ENCODE assay signal across 17 cellular contexts in the genomic region with DNA sequence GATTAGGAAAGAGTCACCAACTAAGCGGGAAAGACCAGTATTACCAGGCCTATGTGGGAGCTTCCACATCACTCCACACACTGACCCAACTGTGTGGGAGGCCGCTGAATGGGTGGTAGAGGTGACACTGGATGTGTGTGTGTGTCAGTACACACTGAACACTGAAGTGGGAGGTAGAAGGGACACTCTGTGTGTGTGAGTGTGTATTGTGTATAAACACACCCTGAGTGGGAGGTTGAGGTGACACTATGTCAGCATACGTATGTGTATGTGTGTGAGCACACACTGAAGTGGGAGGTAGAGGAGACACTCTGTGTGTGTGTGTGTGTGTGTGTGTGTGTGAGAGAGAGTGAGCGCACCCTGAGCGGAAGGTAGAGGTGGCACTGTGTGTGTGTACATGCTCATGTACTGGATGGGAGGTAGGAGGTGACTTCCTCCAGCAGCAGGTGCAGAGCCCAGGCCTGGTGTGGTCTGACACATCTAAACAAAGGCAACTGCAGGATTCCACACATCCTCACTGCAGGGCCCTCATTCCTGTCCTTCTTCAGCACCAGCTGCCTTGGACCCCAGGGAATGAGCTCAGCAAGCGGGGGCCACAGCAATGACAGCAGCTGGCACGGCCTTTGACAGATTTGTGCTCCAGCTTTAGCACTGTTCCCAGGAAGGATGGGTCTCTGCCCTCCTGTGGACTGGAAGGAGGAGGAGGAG. TPM values are rescaled to one million over a fixed set of nuclear protein-coding genes. Genes with fewer than 3 reads are reported as not detected.
DNase-seq lines count a peak whose midpoint lies in the region; ATAC-seq, FAIRE-seq and TF ChIP-seq lines count a peak whose summit lies in the region.
"Had no signal": no experiment of that assay in that cellular context is flagged by ENCODE, and none has a peak within 500 bp of the region (broad histone marks: within the 10 kb centered on the region; RNA-seq: fewer than 3 reads in every experiment).

No MANE protein-coding gene starts in this region.

- peak; percentile 79 for FAIRE-seq in urothelium cell line (lab: Jason Lieb, UNC)
- FAIRE-seq: frontal cortex had no signal

- no peaks in the 10 kb centered on the region for H3K27me3 ChIP-seq in left ventricle myocardium inferior (ENCODE audit: low read depth)
- H3K27me3 ChIP-seq: BE2C, brain microvascular endothelial cell had no signal

- no peaks in the 10 kb centered on the region for H3K36me3 Mint-ChIP-seq in effector memory CD8-positive, alpha-beta T cell (ENCODE audit: insufficient read depth)

- DNase-seq in Right ventricle myocardium superior, result no peak
- no peak for DNase-seq in left ventricle myocardium inferior
- peak; percentile 91 for DNase-seq in NCI-H82 (lab: John Stamatoyannopoulos, UW)
- no peak for DNase-seq in effector memory CD8-positive, alpha-beta T cell
- DNase-seq in urothelium cell line (ENCODE audit: low spot score), result no peak
- DNase-seq in superior temporal gyrus (ENCODE audit: extremely low spot score), result no peak
- DNase-seq: BE2C; brain microvascular endothelial cell; effector CD8-positive, alpha-beta T cell; GF-D8; NCI-H1092; stimulated activated CD4-positive, alpha-beta T cell treated with anti-CD3 and anti-CD28 coated beads, Interleukin-2, amount 100 ng/mL, for 48 hours had no signal

- H3K4me1 ChIP-seq in left ventricle myocardium inferior, result peaks cover 12% of the 10 kb centered on the region

- H3K4me3 Mint-ChIP-seq in effector memory CD8-positive, alpha-beta T cell, result no peak overlapping the region

- H3K27ac ChIP-seq in left ventricle myocardium inferior (replicated peaks), result no peak overlapping the region
- H3K27ac ChIP-seq: brain microvascular endothelial cell, SK-N-MC, VCaP had no signal

- peaks cover 10% of the 10 kb centered on the region for H3K9me3 ChIP-seq in left ventricle myocardium inferior (replicated peaks)
- H3K9me3 ChIP-seq: BE2C had no signal

- peaks cover 3 to 10% of the 10 kb centered on the region in 2 donors for H3K4me1 Mint-ChIP-seq in effector memory CD8-positive, alpha-beta T cell (ENCODE audit: low read depth in 2 of 2)

- H3K9me3 Mint-ChIP-seq in effector memory CD8-positive, alpha-beta T cell, result no peaks in the 10 kb centered on the region

- no peak overlapping the region for H3K4me3 ChIP-seq in left ventricle myocardium inferior
- H3K4me3 ChIP-seq: SK-N-MC had no signal

- no peaks in the 10 kb centered on the region for H3K36me3 ChIP-seq in left ventricle myocardium inferior
- H3K36me3 ChIP-seq: BE2C, brain microvascular endothelial cell had no signal

- H3K27me3 Mint-ChIP-seq in effector memory CD8-positive, alpha-beta T cell, result peaks cover 0 to 7% of the 10 kb centered on the region in 2 donors

- TF ChIP-seq CTCF in left ventricle myocardium inferior (IDR thresholded peaks at IDR 0.05; ENCODE audit: borderline replicate concordance), result no peak

- ATAC-seq in Right ventricle myocardium superior (ENCODE audit: poor library complexity), result peak; percentile 13
- ATAC-seq in effector memory CD8-positive, alpha-beta T cell (replicated peaks), result peak; percentile 35
- ATAC-seq in HG03442 (IDR thresholded peaks at IDR 0.05; ENCODE audit: unreplicated experiment), result no peak
- no peak for ATAC-seq in HG02798 (IDR thresholded peaks at IDR 0.05; ENCODE audit: poor library complexity, unreplicated experiment)

- intact Hi-C loops in Right ventricle myocardium superior (cut with DNase I), result no loop called here
- intact Hi-C loops in left ventricle myocardium inferior (cut with micrococcal nuclease), result no loop called here

- H3K27ac Mint-ChIP-seq in effector memory CD8-positive, alpha-beta T cell, result peak overlapping the region in 1 of 2 donors; percentile 23

RNA-seq across cellular contexts. Expression of a gene that starts 26.5 kb away (rescaled TPM):
- total RNA-seq in Right ventricle myocardium superior, result 103 TPM
- 101 TPM for total RNA-seq in left ventricle myocardium inferior

RNA-seq across cellular contexts. Expression of a gene that starts 50.1 kb away (rescaled TPM):
- total RNA-seq in Right ventricle myocardium superior (20.3 TPM), left ventricle myocardium inferior (20.9 TPM)

Comparison
In these comparisons a context has a peak if more than half of its experiments do, and no peak if none do; other contexts are left out.
1. ATAC-seq: peak in Right ventricle myocardium superior (single experiment) and effector memory CD8-positive, alpha-beta T cell (single experiment); none in HG03442 (single experiment) and HG02798 (single experiment).